Comparison of ENCODE assay signal across 14 cellular contexts in genomic region chrX:103066606-103067005, GRCh38. TPM values are rescaled to one million over a fixed set of nuclear protein-coding genes. Genes with fewer than 3 reads are reported as not detected.
DNase-seq lines count a peak whose midpoint lies in the region; ATAC-seq, FAIRE-seq and TF ChIP-seq lines count a peak whose summit lies in the region.
"Had no signal": no experiment of that assay in that cellular context is flagged by ENCODE, and none has a peak within 500 bp of the region (broad histone marks: within the 10 kb centered on the region; RNA-seq: fewer than 3 reads in every experiment).

No MANE protein-coding gene starts in this region.

- DNase-seq in EL (peak; percentile 78), LHCN-M2 (ENCODE audit: low read depth) (peak; percentile 45), bronchial epithelial cell (ENCODE audit: low read depth) (peak; percentile 0), foreskin fibroblast (peak; percentile 16 to 46), GM13976 (ENCODE audit: low spot score) (no peak), right atrium auricular region (ENCODE audit: low spot score) (no peak), NCI-H2029 (lab: John Stamatoyannopoulos, UW) (no peak)
- DNase-seq: DMS 273 treated with DMSO at 0.1 percent for 48 hours, H9, NCI-H146, NCI-H2107, Right ventricle myocardium superior had no signal

- no peak for FAIRE-seq in bronchial epithelial cell (lab: Jason Lieb, UNC)

- no peaks in the 10 kb centered on the region for H3K36me3 ChIP-seq in bronchial epithelial cell (ENCODE audit: control insufficient read depth, insufficient read depth, low read length)
- H3K36me3 ChIP-seq in right atrium auricular region: no peaks in the 10 kb centered on the region
- H3K36me3 ChIP-seq: BLaER1 treated with 17β-estradiol and CSF1 and Interleukin-3, amounts not matched to agents 10 nM and 100 nM had no signal

- TF ChIP-seq CTCF in bronchial epithelial cell (IDR thresholded peaks at IDR 0.05; ENCODE audit: insufficient read depth, low read length, severe bottlenecking) (no peak), foreskin fibroblast (IDR thresholded peaks at IDR 0.05; ENCODE audit: low read depth, low read length) (no peak), GM13976 (IDR thresholded peaks at IDR 0.05; ENCODE audit: borderline replicate concordance, control extremely low read depth, extremely low read depth, insufficient read depth, missing control alignments) (no peak), right atrium auricular region (IDR thresholded peaks at IDR 0.05) (no peak)

- no peaks in the 10 kb centered on the region for H3K4me1 ChIP-seq in right atrium auricular region
- H3K4me1 ChIP-seq: BLaER1 treated with 17β-estradiol and CSF1 and Interleukin-3, amounts not matched to agents 10 nM and 100 nM had no signal

- in situ Hi-C loops in GM13976 (cut with MboI; ENCODE audit: low sequenced_read_pairs, unreplicated experiment): no loop called here

- no peaks in the 10 kb centered on the region for H3K9me3 ChIP-seq in right atrium auricular region

- H3K27ac ChIP-seq in right atrium auricular region: no peak overlapping the region
- H3K27ac ChIP-seq: BLaER1 treated with 17β-estradiol and CSF1 and Interleukin-3, amounts not matched to agents 10 nM and 100 nM had no signal

- H3K27me3 ChIP-seq in bronchial epithelial cell (ENCODE audit: control insufficient read depth, insufficient read depth, low read length) (no peaks in the 10 kb centered on the region), right atrium auricular region (peaks cover 0 to 6% of the 10 kb centered on the region in 2 donors)

- H3K4me3 ChIP-seq in bronchial epithelial cell (ENCODE audit: low read depth, low read length): no peak overlapping the region
- no peak overlapping the region for H3K4me3 ChIP-seq in foreskin fibroblast (ENCODE audit: low read depth in 1 of 2, low read length in 2 of 2)
- H3K4me3 ChIP-seq in right atrium auricular region: no peak overlapping the region
- H3K4me3 ChIP-seq: BLaER1 treated with 17β-estradiol and CSF1 and Interleukin-3, amounts not matched to agents 10 nM and 100 nM had no signal

- no peak for ATAC-seq in GM18519 (IDR thresholded peaks at IDR 0.05; ENCODE audit: low FRiP score, unreplicated experiment)

RNA-seq across cellular contexts. Expression of gene BEX1, which starts 2.6 kb away (rescaled TPM):
- 11.0 and 11.5 TPM in 2 replicates for total RNA-seq in LHCN-M2 (2014; rRNA removed)
- polyA plus RNA-seq in LHCN-M2 (2012): 13.4 TPM
- total RNA-seq in bronchial epithelial cell: not detected in 2 replicates
- 10 to 100 TPM in 1 of 2 donors, 1 to 10 TPM in 1; 5.9 to 49.2 TPM for total RNA-seq in right atrium auricular region

RNA-seq across cellular contexts. Expression of gene NXF3, which starts 26.3 kb away (rescaled TPM):
- total RNA-seq in LHCN-M2 (2014; rRNA removed) (0.46 and 2.4 TPM in 2 replicates), bronchial epithelial cell (not detected in 2 replicates), right atrium auricular region (under 1 TPM; 0.22 to 0.39 TPM)
- polyA plus RNA-seq in LHCN-M2 (2012): 0.40 TPM
- total RNA-seq: H9 had no signal

Comparison
In these comparisons a context has a peak if more than half of its experiments do, and no peak if none do; other contexts are left out.
1. DNase-seq: peak in EL (single experiment), LHCN-M2 (single experiment), bronchial epithelial cell (single experiment) and foreskin fibroblast (2 of 2); none in GM13976 (single experiment), right atrium auricular region (single experiment) and NCI-H2029 (single experiment).